8 cellular contexts compared by ENCODE assay signal in genomic region chr17:31596382-31597323, GRCh38.
A peak's percentile ranks its signal among the peaks of the same experiment; 100 is the strongest.
DNase-seq lines count a peak whose midpoint lies in the region; ATAC-seq and TF ChIP-seq lines count a peak whose summit lies in the region.

No MANE protein-coding gene starts in this region.

- H3K4me1 Mint-ChIP-seq in activated CD8-positive, alpha-beta memory T cell treated with anti-CD3 and anti-CD28 coated beads, Interleukin-2, amount 10 ng/mL, durations not matched to agents 7 days and 5 days: peaks cover 3% of the 10 kb centered on the region

- no peaks in the 10 kb centered on the region for H3K9me3 Mint-ChIP-seq in activated CD8-positive, alpha-beta memory T cell treated with anti-CD3 and anti-CD28 coated beads, Interleukin-2, amount 10 ng/mL, durations not matched to agents 7 days and 5 days (ENCODE audit: low read depth)

- H3K9me3 ChIP-seq in Panc1 (ENCODE audit: control insufficient read depth, insufficient read depth, low read depth, low read length) (no peaks in the 10 kb centered on the region), transverse colon (no peaks in the 10 kb centered on the region)

- DNase-seq in activated CD8-positive, alpha-beta memory T cell treated with anti-CD3 and anti-CD28 coated beads, Interleukin-2, amount 10 ng/mL, durations not matched to agents 7 days and 5 days: no peak
- no peak for DNase-seq in activated CD8-positive, alpha-beta memory T cell treated with anti-CD3 and anti-CD28 coated beads, Interleukin-2, amount 50 U/mL, for 48 hours
- DNase-seq in Panc1 (ENCODE audit: low read depth, low spot score) (peak; percentile 78), dorsolateral prefrontal cortex (peak in 9 of 10 donors; percentile 23 to 73 (median 55)), lung microvascular endothelial cell (ENCODE audit: low read depth in 2 of 2) (peak; percentile 93 to 96), transverse colon (peak; percentile 50), NK-92 (lab: John Stamatoyannopoulos, UW; ENCODE audit: unreplicated experiment) (no peak)

- ATAC-seq in activated CD8-positive, alpha-beta memory T cell treated with anti-CD3 and anti-CD28 coated beads, Interleukin-2, amount 10 ng/mL, durations not matched to agents 7 days and 5 days: no peak
- peak; percentile 74 for ATAC-seq in HG02678 (IDR thresholded peaks at IDR 0.05; ENCODE audit: unreplicated experiment)
- peak; percentile 89 for ATAC-seq in Panc1

- BruUV-seq in Panc1 (replicated peaks; lab: Mats Ljungman, UMichigan): no TSS peak

- H3K27ac Mint-ChIP-seq in activated CD8-positive, alpha-beta memory T cell treated with anti-CD3 and anti-CD28 coated beads, Interleukin-2, amount 10 ng/mL, durations not matched to agents 7 days and 5 days: peak overlapping the region; percentile 19

- H3K27me3 ChIP-seq in Panc1 (ENCODE audit: control insufficient read depth, insufficient read depth, low read length): no peaks in the 10 kb centered on the region
- H3K27me3 ChIP-seq in dorsolateral prefrontal cortex: no peaks in the 10 kb centered on the region
- H3K27me3 ChIP-seq in transverse colon: no peaks in the 10 kb centered on the region

- no peaks in the 10 kb centered on the region for H3K36me3 Mint-ChIP-seq in activated CD8-positive, alpha-beta memory T cell treated with anti-CD3 and anti-CD28 coated beads, Interleukin-2, amount 10 ng/mL, durations not matched to agents 7 days and 5 days

- H3K27me3 Mint-ChIP-seq in activated CD8-positive, alpha-beta memory T cell treated with anti-CD3 and anti-CD28 coated beads, Interleukin-2, amount 10 ng/mL, durations not matched to agents 7 days and 5 days: no peaks in the 10 kb centered on the region

- in situ Hi-C loops in Panc1 (cut with HindIII; ENCODE audit: low pct_unique_long_range_greater_than_20kb, low sequenced_read_pairs): no loop called here
- in situ Hi-C loops in transverse colon (cut with MboI; ENCODE audit: low pct_ligation_motif_present in 1 of 4, low pct_unique_long_range_greater_than_20kb in 1 of 4, low sequenced_read_pairs in 3 of 4): no loop called here

- no peak for TF ChIP-seq POLR2A in transverse colon (IDR thresholded peaks at IDR 0.05)

- no peak overlapping the region for H3K4me3 Mint-ChIP-seq in activated CD8-positive, alpha-beta memory T cell treated with anti-CD3 and anti-CD28 coated beads, Interleukin-2, amount 10 ng/mL, durations not matched to agents 7 days and 5 days

- H3K4me1 ChIP-seq in Panc1 (ENCODE audit: control insufficient read depth, insufficient read depth, low read length) (peaks cover 69% of the 10 kb centered on the region), transverse colon (peaks cover 0 to 9% (median 5%) of the 10 kb centered on the region in 4 donors)

- 72 to 80% methylated on average over 1 to 11 of the region's 16 CpGs for WGBS in transverse colon (ENCODE audit: low coverage in 1 of 2), 2 donors

- POLR2A ChIA-PET in Panc1 (lab: Charles Lee): interaction anchor here (0.6 kb wide), 1 partner anchor 30 kb away, joined by 4 read pairs; no protein-coding TSS in a partner anchor

- CTCF ChIA-PET in activated CD8-positive, alpha-beta memory T cell treated with anti-CD3 and anti-CD28 coated beads, Interleukin-2, amount 10 ng/mL, durations not matched to agents 7 days and 5 days (lab: Charles Lee): no interaction called here
- CTCF ChIA-PET in Panc1 (lab: Charles Lee): no interaction called here

- H3K36me3 ChIP-seq in Panc1 (ENCODE audit: control insufficient read depth, insufficient read depth, low read length) (no peaks in the 10 kb centered on the region), transverse colon (no peaks in the 10 kb centered on the region)

- intact Hi-C loops in Panc1 (cut with micrococcal nuclease; ENCODE audit: unreplicated experiment): no loop called here
- intact Hi-C loops in dorsolateral prefrontal cortex (cut with DNase I): no loop called here
- intact Hi-C loops in transverse colon (cut with DNase I; ENCODE audit: low total_unique reads): no loop called here

- H3K4me3 ChIP-seq in Panc1 (ENCODE audit: low read depth in 2 of 2, low read length in 2 of 2) (no peak overlapping the region), dorsolateral prefrontal cortex (no peak overlapping the region), transverse colon (no peak overlapping the region)

- no peak for TF ChIP-seq EP300 in transverse colon (IDR thresholded peaks at IDR 0.05; ENCODE audit: low read depth)

- no peak for TF ChIP-seq CTCF in Panc1 (IDR thresholded peaks at IDR 0.05)
- TF ChIP-seq CTCF in dorsolateral prefrontal cortex (IDR thresholded peaks at IDR 0.05 in 54 of 56, conservative IDR thresholded peaks at IDR 0.05 in 2 of 56; ENCODE audit: low read depth in 1 of 56, partially characterized antibody in 56 of 56): no peak
- no peak for TF ChIP-seq CTCF in transverse colon (IDR thresholded peaks at IDR 0.05)

- H3K27ac ChIP-seq in Panc1 (ENCODE audit: low read length): peak overlapping the region; percentile 83
- peak overlapping the region in 26 of 59 donors; percentile 13 to 69 (median 44) for H3K27ac ChIP-seq in dorsolateral prefrontal cortex
- peak overlapping the region; percentile 19 to 53 (median 49) for H3K27ac ChIP-seq in transverse colon

Comparison
In these comparisons a context has a peak if more than half of its experiments do, and no peak if none do; other contexts are left out.
1. DNase-seq: peak in Panc1 (single experiment), dorsolateral prefrontal cortex (9 of 10), lung microvascular endothelial cell (2 of 2) and transverse colon (single experiment); none in activated CD8-positive, alpha-beta memory T cell treated with anti-CD3 and anti-CD28 coated beads, Interleukin-2, amount 10 ng/mL, durations not matched to agents 7 days and 5 days (single experiment), activated CD8-positive, alpha-beta memory T cell treated with anti-CD3 and anti-CD28 coated beads, Interleukin-2, amount 50 U/mL, for 48 hours (single experiment) and NK-92 (single experiment).